Comparison of ENCODE assay signal across 15 cellular contexts in genomic region chr5:77224672-77225355, GRCh38. TPM values are rescaled to one million over a fixed set of nuclear protein-coding genes. Genes with fewer than 3 reads are reported as not detected.
DNase-seq lines count a peak whose midpoint lies in the region; ATAC-seq and TF ChIP-seq lines count a peak whose summit lies in the region.
"Had no signal": no experiment of that assay in that cellular context is flagged by ENCODE, and none has a peak within 500 bp of the region (broad histone marks: within the 10 kb centered on the region; RNA-seq: fewer than 3 reads in every experiment).

No MANE protein-coding gene starts in this region.

- POLR2A ChIA-PET in AG04450 (lab: Yijun Ruan, JAX) (no interaction called here), HEK293 (lab: Yijun Ruan, JAX) (no interaction called here)

- H3K4me1 ChIP-seq in HEK293 (ENCODE audit: control insufficient read depth, insufficient read depth, low read length): no peaks in the 10 kb centered on the region

- H3K27me3 ChIP-seq in AG04450 (ENCODE audit: control insufficient read depth, insufficient read depth, low read length): peaks cover 24% of the 10 kb centered on the region

- no peak overlapping the region for H3K27ac ChIP-seq in AG04450 (ENCODE audit: low read depth, low read length)
- no peak overlapping the region for H3K27ac ChIP-seq in HEK293 (ENCODE audit: extremely low read depth, low read depth, low read length)
- H3K27ac ChIP-seq: KMS-11 had no signal

- TF ChIP-seq CTCF in AG04450 (IDR thresholded peaks at IDR 0.05; ENCODE audit: low read depth, low read length) (no peak), HEK293 (tag by site-specific recombination; IDR thresholded peaks at IDR 0.05) (no peak), astrocyte of the cerebellum (IDR thresholded peaks at IDR 0.05; ENCODE audit: low read depth, low read length, missing control alignments) (no peak)

- H3K4me3 ChIP-seq in AG04450 (ENCODE audit: low read depth, low read length) (no peak overlapping the region), HEK293 (ENCODE audit: low read depth, low read length) (no peak overlapping the region), astrocyte of the cerebellum (ENCODE audit: low read depth, low read length) (no peak overlapping the region)

- in situ Hi-C loops in astrocyte of the cerebellum (cut with HindIII; ENCODE audit: low sequenced_read_pairs): no loop called here

- H3K36me3 ChIP-seq in HEK293 (ENCODE audit: control insufficient read depth in 2 of 2, insufficient read depth in 1 of 2, low read length in 2 of 2): no peaks in the 10 kb centered on the region

- DNase-seq in AG04450 (ENCODE audit: low read depth, low spot score) (peak; percentile 26), astrocyte of the cerebellum (ENCODE audit: low read depth) (peak; percentile 48), kidney glomerular epithelial cell (lab: John Stamatoyannopoulos, UW) (peak; percentile 34), NCI-H1048 (lab: John Stamatoyannopoulos, UW) (no peak), DMS153 treated with DMSO at 0.1 percent for 48 hours (lab: John Stamatoyannopoulos, UW; ENCODE audit: unreplicated experiment) (no peak)
- no peak for DNase-seq in activated CD4-positive, alpha-beta T cell treated with anti-CD3 and anti-CD28 coated beads, Interleukin-2, amount 50 U/mL, for 48 hours
- DNase-seq: activated CD4-positive, alpha-beta T cell treated with anti-CD3 and anti-CD28 coated beads for 48 hours; activated T-cell treated with anti-CD3 and anti-CD28 coated beads, Interleukin-2, amount 50 U/mL, for 48 hours; DMS153; H9; NCI-H187; NCI-H69 had no signal

- no peak for ATAC-seq in HG02571 (IDR thresholded peaks at IDR 0.05; ENCODE audit: unreplicated experiment)

- CTCF ChIA-PET in AG04450 (lab: Charles Lee): no interaction called here
- CTCF ChIA-PET in HEK293 (lab: Yijun Ruan, JAX): interaction anchor here (0.7 kb wide), 1 partner anchor 77 kb away, joined by 5 read pairs; no protein-coding TSS in a partner anchor

- H3K9me3 ChIP-seq in AG04450 (ENCODE audit: control insufficient read depth, insufficient read depth, low read length) (no peaks in the 10 kb centered on the region), HEK293 (ENCODE audit: control insufficient read depth, insufficient read depth, low read depth, low read length) (no peaks in the 10 kb centered on the region)

TF ChIP-seq in HEK293, 187 proteins besides CTCF, POLR2A, EP300 and RAD21:
- no peak for TF ChIP-seq ZNF175 (tag by site-specific recombination; IDR thresholded peaks at IDR 0.05)
- peak; percentile 46; the same call in 1 of the 2 replicates for TF ChIP-seq PRDM10 (tag by site-specific recombination; IDR thresholded peaks at IDR 0.05)

RNA-seq across cellular contexts. Expression of gene PDE8B, which starts 14.3 kb away (rescaled TPM):
- polyA plus RNA-seq in AG04450 (2011; rRNA removed): 0.02 TPM in 2 replicates
- polyA minus RNA-seq in AG04450 (2011; rRNA and poly(A)+ RNA removed): 0.13 TPM in 1 of 2 replicates, not detected in the other

Comparison
In these comparisons a context has a peak if more than half of its experiments do, and no peak if none do; other contexts are left out.
1. DNase-seq: peak in AG04450 (single experiment), astrocyte of the cerebellum (single experiment) and kidney glomerular epithelial cell (single experiment); none in NCI-H1048 (single experiment), DMS153 treated with DMSO at 0.1 percent for 48 hours (single experiment) and activated CD4-positive, alpha-beta T cell treated with anti-CD3 and anti-CD28 coated beads, Interleukin-2, amount 50 U/mL, for 48 hours (0 of 2).